Comparison of ENCODE assay signal across 10 cellular contexts in genomic region chr1:109299087-109299983, GRCh38. TPM values are rescaled to one million over a fixed set of nuclear protein-coding genes. Genes with fewer than 3 reads are reported as not detected.
A peak's percentile ranks its signal among the peaks of the same experiment; 100 is the strongest.
DNase-seq lines count a peak whose midpoint lies in the region; ATAC-seq and TF ChIP-seq lines count a peak whose summit lies in the region.
"Had no signal": no experiment of that assay in that cellular context is flagged by ENCODE, and none has a peak within 500 bp of the region (broad histone marks: within the 10 kb centered on the region; RNA-seq: fewer than 3 reads in every experiment).

No MANE protein-coding gene starts in this region.

- intact Hi-C loops in CD14-positive monocyte (cut with micrococcal nuclease) (no loop called here), mucosa of descending colon (cut with DNase I, micrococcal nuclease) (no loop called here)

- no peaks in the 10 kb centered on the region for H3K36me3 Mint-ChIP-seq in CD14-positive monocyte
- H3K36me3 Mint-ChIP-seq: activated naive CD4-positive, alpha-beta T cell treated with anti-CD3 and anti-CD28 coated beads, Interleukin-2, amount 10 ng/mL, durations not matched to agents 7 days and 5 days had no signal

- DNase-seq in CD14-positive monocyte (ENCODE audit: low spot score) = no peak
- DNase-seq in pons (ENCODE audit: low spot score) = peak; percentile 99
- DNase-seq in NCI-H2081 treated with DMSO at 0.1 percent for 48 hours (lab: John Stamatoyannopoulos, UW) = no peak
- DNase-seq in activated CD4-positive, CD25-positive, alpha-beta regulatory T cell (lab: John Stamatoyannopoulos, UW) = no peak
- DNase-seq in SHP77 (lab: John Stamatoyannopoulos, UW) = no peak
- DNase-seq in mucosa of descending colon = no peak
- DNase-seq: activated naive CD4-positive, alpha-beta T cell treated with anti-CD3 and anti-CD28 coated beads, Interleukin-2, amount 10 ng/mL, durations not matched to agents 7 days and 5 days; NCI-H82 had no signal

- no peak for TF ChIP-seq EP300 in gastroesophageal sphincter (IDR thresholded peaks at IDR 0.05)

- H3K4me1 ChIP-seq in gastroesophageal sphincter (peaks cover 5 to 38% (median 15%) of the 10 kb centered on the region in 3 donors), mucosa of descending colon (ENCODE audit: low read depth) (no peaks in the 10 kb centered on the region)

- peak overlapping the region; percentile 59 for H3K27ac ChIP-seq in VCaP
- peak overlapping the region; percentile 9 to 80 (median 71) for H3K27ac ChIP-seq in gastroesophageal sphincter

- H3K27ac Mint-ChIP-seq in CD14-positive monocyte = peak overlapping the region in 4 of 7 donors; percentile 7 to 70 (median 30)
- H3K27ac Mint-ChIP-seq: activated naive CD4-positive, alpha-beta T cell treated with anti-CD3 and anti-CD28 coated beads, Interleukin-2, amount 10 ng/mL, durations not matched to agents 7 days and 5 days had no signal

- TF ChIP-seq CTCF in CD14-positive monocyte (IDR thresholded peaks at IDR 0.05) = no peak
- no peak for TF ChIP-seq CTCF in VCaP (conservative IDR thresholded peaks at IDR 0.05)
- no peak for TF ChIP-seq CTCF in gastroesophageal sphincter (IDR thresholded peaks at IDR 0.05)
- TF ChIP-seq CTCF in mucosa of descending colon (IDR thresholded peaks at IDR 0.05) = no peak

- ATAC-seq in gastroesophageal sphincter (peak; percentile 55), mucosa of descending colon (no peak)

- no peak overlapping the region for H3K4me3 Mint-ChIP-seq in CD14-positive monocyte
- H3K4me3 Mint-ChIP-seq: activated naive CD4-positive, alpha-beta T cell treated with anti-CD3 and anti-CD28 coated beads, Interleukin-2, amount 10 ng/mL, durations not matched to agents 7 days and 5 days had no signal

- no peaks in the 10 kb centered on the region for H3K36me3 ChIP-seq in gastroesophageal sphincter
- H3K36me3 ChIP-seq in mucosa of descending colon (ENCODE audit: low read depth) = no peaks in the 10 kb centered on the region

- peaks cover 5 to 11% (median 5%) of the 10 kb centered on the region in 3 donors for H3K27me3 Mint-ChIP-seq in CD14-positive monocyte (ENCODE audit: low read depth in 3 of 3)

- no peak for TF ChIP-seq POLR2A in gastroesophageal sphincter (IDR thresholded peaks at IDR 0.05)

- peaks cover 40% of the 10 kb centered on the region for H3K4me1 Mint-ChIP-seq in CD14-positive monocyte
- H3K4me1 Mint-ChIP-seq: activated naive CD4-positive, alpha-beta T cell treated with anti-CD3 and anti-CD28 coated beads, Interleukin-2, amount 10 ng/mL, durations not matched to agents 7 days and 5 days had no signal

- 43 to 46% methylated on average over 7 to 10 of the region's 19 CpGs for WGBS in gastroesophageal sphincter (ENCODE audit: low coverage in 1 of 2), 2 donors

- H3K4me3 ChIP-seq in gastroesophageal sphincter (no peak overlapping the region), mucosa of descending colon (no peak overlapping the region)

- no peaks in the 10 kb centered on the region for H3K27me3 ChIP-seq in gastroesophageal sphincter

- no peaks in the 10 kb centered on the region for H3K9me3 ChIP-seq in gastroesophageal sphincter
- no peaks in the 10 kb centered on the region for H3K9me3 ChIP-seq in mucosa of descending colon

- no peaks in the 10 kb centered on the region for H3K9me3 Mint-ChIP-seq in CD14-positive monocyte
- H3K9me3 Mint-ChIP-seq: activated naive CD4-positive, alpha-beta T cell treated with anti-CD3 and anti-CD28 coated beads, Interleukin-2, amount 10 ng/mL, durations not matched to agents 7 days and 5 days had no signal

RNA-seq across cellular contexts. Expression of gene MYBPHL, which starts 7.5 kb away (rescaled TPM):
- polyA plus RNA-seq in CD14-positive monocyte = under 1 TPM in 1 of 2 donors, not detected in 1; 0.13 TPM
- total RNA-seq in gastroesophageal sphincter = under 1 TPM in 1 of 4 donors, not detected in 3; 0.46 TPM
- not detected for total RNA-seq in mucosa of descending colon

RNA-seq across cellular contexts. Expression of gene PSRC1, which starts 16.4 kb away (rescaled TPM):
- polyA plus RNA-seq in CD14-positive monocyte = 1 to 10 TPM; 5.8 to 7.1 TPM
- 10 to 100 TPM in 2 of 4 donors, 1 to 10 TPM in 2; 6.9 to 26.9 (median 10.3) TPM for total RNA-seq in gastroesophageal sphincter
- 1 to 10 TPM; 3.4 to 9.0 (median 4.2) TPM for total RNA-seq in mucosa of descending colon

RNA-seq across cellular contexts. Expression of gene CELSR2, which starts 50.0 kb away (rescaled TPM):
- under 1 TPM; 0.03 to 0.04 TPM for polyA plus RNA-seq in CD14-positive monocyte
- total RNA-seq in gastroesophageal sphincter (10 to 100 TPM in 2 of 4 donors, 1 to 10 TPM in 2; 5.7 to 18.6 (median 9.1) TPM), mucosa of descending colon (10 to 100 TPM in 1 of 3 donors, 1 to 10 TPM in 2; 2.8 to 14.7 (median 3.2) TPM)
